10 cellular contexts compared by ENCODE assay signal in genomic region chr17:59333845-59334244, GRCh38. TPM values are rescaled to one million over a fixed set of nuclear protein-coding genes. Genes with fewer than 3 reads are reported as not detected.
A peak's percentile ranks its signal among the peaks of the same experiment; 100 is the strongest.
DNase-seq lines count a peak whose midpoint lies in the region; ATAC-seq and TF ChIP-seq lines count a peak whose summit lies in the region.
"Had no signal": no experiment of that assay in that cellular context is flagged by ENCODE, and none has a peak within 500 bp of the region (broad histone marks: within the 10 kb centered on the region; RNA-seq: fewer than 3 reads in every experiment).

No MANE protein-coding gene starts in this region.

- H3K36me3 ChIP-seq in trophoblast cell (ENCODE audit: control insufficient read depth in 1 of 2, insufficient read depth in 2 of 2, low read length in 2 of 2): peaks cover 0 to 2% of the 10 kb centered on the region in 2 experiments

- H3K23ac ChIP-seq in trophoblast cell (ENCODE audit: low read length): no peak overlapping the region

- H3K27ac ChIP-seq in CD4-positive, alpha-beta T cell (ENCODE audit: low read depth, low read length): no peak overlapping the region
- peak overlapping the region; percentile 4 for H3K27ac ChIP-seq in trophoblast cell (ENCODE audit: low read depth, low read length)

- H3K27me3 ChIP-seq in CD4-positive, alpha-beta T cell (ENCODE audit: control insufficient read depth, insufficient read depth, low read length): no peaks in the 10 kb centered on the region
- H3K27me3 ChIP-seq in trophoblast cell (ENCODE audit: insufficient read depth, low read length): no peaks in the 10 kb centered on the region

- H3K4me3 ChIP-seq in trophoblast cell (ENCODE audit: low read depth, low read length): no peak overlapping the region

- H3K36me3 Mint-ChIP-seq in CD4-positive, alpha-beta T cell (ENCODE audit: low read depth): peaks cover 9% of the 10 kb centered on the region
- peaks cover 9% of the 10 kb centered on the region for H3K36me3 Mint-ChIP-seq in endothelial cell (ENCODE audit: low read depth, unreplicated experiment)

- H3K4me2 ChIP-seq in trophoblast cell (ENCODE audit: low read length): peak overlapping the region; percentile 81

- peak overlapping the region; percentile 96 for H3K4me3 Mint-ChIP-seq in CD4-positive, alpha-beta T cell
- peak overlapping the region; percentile 42 for H3K4me3 Mint-ChIP-seq in endothelial cell (ENCODE audit: unreplicated experiment)

- intact Hi-C loops in CD4-positive, alpha-beta T cell (cut with DNase I, micrococcal nuclease): loop anchor here (1.0 to 5.0 kb wide), 3 partner anchors 8 to 33 kb away; no protein-coding TSS in a partner anchor

- H2BK12ac ChIP-seq in trophoblast cell (ENCODE audit: low read length): no peak overlapping the region

- H2BK5ac ChIP-seq in trophoblast cell (ENCODE audit: low read depth, low read length, poor library complexity): no peak overlapping the region

- H4K8ac ChIP-seq in trophoblast cell (ENCODE audit: low read depth, low read length): no peak overlapping the region

- H4K91ac ChIP-seq in trophoblast cell (ENCODE audit: low read depth, low read length): no peak overlapping the region

- H3K4me1 Mint-ChIP-seq in CD4-positive, alpha-beta T cell (ENCODE audit: low read depth): peaks cover 76% of the 10 kb centered on the region
- H3K4me1 Mint-ChIP-seq in endothelial cell (ENCODE audit: unreplicated experiment): peaks cover 54% of the 10 kb centered on the region

- no peak overlapping the region for H2AFZ ChIP-seq in trophoblast cell (ENCODE audit: insufficient read depth, low read length, poor library complexity)

- no peak overlapping the region for H2BK120ac ChIP-seq in trophoblast cell (ENCODE audit: insufficient read depth, low read length, poor library complexity)

- H3K9ac ChIP-seq in trophoblast cell (ENCODE audit: low read length): no peak overlapping the region

- H2AK5ac ChIP-seq in trophoblast cell (ENCODE audit: low read length): no peak overlapping the region

- no peak for ATAC-seq in CD4-positive, alpha-beta T cell (ENCODE audit: poor library complexity)
- no peak for ATAC-seq in left lobe of liver
- ATAC-seq in HG02588 (IDR thresholded peaks at IDR 0.05; ENCODE audit: unreplicated experiment): no peak

- H3K4me1 ChIP-seq in trophoblast cell (ENCODE audit: control insufficient read depth in 1 of 2, insufficient read depth in 2 of 2, low read length in 2 of 2): peaks cover 16 to 29% of the 10 kb centered on the region in 2 experiments

- no CpG with 5 or more reads among the region's 3 CpGs for WGBS in trophoblast cell (ENCODE audit: extremely low coverage, insufficient coverage, insufficient read length)

- H3K27ac Mint-ChIP-seq in CD4-positive, alpha-beta T cell: peak overlapping the region; percentile 91
- no peak overlapping the region for H3K27ac Mint-ChIP-seq in endothelial cell (ENCODE audit: unreplicated experiment)

- H3K79me1 ChIP-seq in trophoblast cell (ENCODE audit: low read length): peaks cover 18% of the 10 kb centered on the region

- peaks cover 26% of the 10 kb centered on the region for H3K79me2 ChIP-seq in trophoblast cell (ENCODE audit: control insufficient read depth, insufficient read depth, low read length, poor library complexity)

- H3K27me3 Mint-ChIP-seq in CD4-positive, alpha-beta T cell: no peaks in the 10 kb centered on the region
- peaks cover 7% of the 10 kb centered on the region for H3K27me3 Mint-ChIP-seq in endothelial cell (ENCODE audit: unreplicated experiment)

- no peaks in the 10 kb centered on the region for H3K9me3 Mint-ChIP-seq in CD4-positive, alpha-beta T cell
- H3K9me3 Mint-ChIP-seq in endothelial cell (ENCODE audit: unreplicated experiment): no peaks in the 10 kb centered on the region

- CTCF ChIA-PET in CD4-positive, alpha-beta T cell (lab: Charles Lee): interaction anchor here (0.6 kb wide), 1 partner anchor 89 kb away, joined by 3 read pairs; no protein-coding TSS in a partner anchor

- no peak for DNase-seq in CD4-positive, alpha-beta T cell
- DNase-seq in NCI-H345 (lab: John Stamatoyannopoulos, UW): peak; percentile 51
- no peak for DNase-seq in endothelial cell (ENCODE audit: low spot score)
- DNase-seq in trophoblast cell: no peak
- no peak for DNase-seq in left lobe of liver (ENCODE audit: low spot score)
- DNase-seq in C1 segment of cervical spinal cord (lab: John Stamatoyannopoulos, UW): no peak
- no peak for DNase-seq in MV-4-11 (lab: John Stamatoyannopoulos, UW)
- DNase-seq: central memory CD4-positive, alpha-beta T cell; KBM-7 had no signal

- H3K4ac ChIP-seq in trophoblast cell (ENCODE audit: low read depth, low read length): peak overlapping the region; percentile 80

- no peak overlapping the region for H3K18ac ChIP-seq in trophoblast cell (ENCODE audit: low read length)

- no peak overlapping the region for H3K14ac ChIP-seq in trophoblast cell (ENCODE audit: low read length)

- TF ChIP-seq CTCF in CD4-positive, alpha-beta T cell (IDR thresholded peaks at IDR 0.05): no peak
- TF ChIP-seq CTCF in endothelial cell (IDR thresholded peaks at IDR 0.05; ENCODE audit: unreplicated experiment): no peak

- H3K9me3 ChIP-seq in CD4-positive, alpha-beta T cell (ENCODE audit: control insufficient read depth, low read length): no peaks in the 10 kb centered on the region
- no peaks in the 10 kb centered on the region for H3K9me3 ChIP-seq in trophoblast cell (ENCODE audit: insufficient read depth, low read depth, low read length)

- POLR2A ChIA-PET in CD4-positive, alpha-beta T cell (lab: Charles Lee): interaction anchor here (3.1 kb wide), 1 partner anchor 28 kb away, joined by 43 read pairs; no protein-coding TSS in a partner anchor

- no peak overlapping the region for H4K12ac ChIP-seq in trophoblast cell (ENCODE audit: low read depth, low read length)

RNA-seq across cellular contexts. Expression of gene YPEL2, which starts 2.4 kb away (rescaled TPM):
- total RNA-seq in CD4-positive, alpha-beta T cell: 10 to 100 TPM; 69.1 to 71.6 TPM
- total RNA-seq in endothelial cell (ENCODE audit: unreplicated experiment) (16.7 TPM), left lobe of liver (18.9 TPM)
- 17.0 and 17.3 TPM in 2 replicates for polyA plus RNA-seq in trophoblast cell (2013)
